ENCODE assay signal across 8 cellular contexts in genomic region chr19:43667524-43668405, GRCh38. TPM values are rescaled to one million over a fixed set of nuclear protein-coding genes. Genes with fewer than 3 reads are reported as not detected.
A peak's percentile ranks its signal among the peaks of the same experiment; 100 is the strongest.
DNase-seq lines count a peak whose midpoint lies in the region; ATAC-seq lines count a peak whose summit lies in the region.

No MANE protein-coding gene starts in this region.

- intact Hi-C loops in left cardiac atrium (cut with DNase I), result loop anchor here in 1 of 2 donors (5.0 kb wide), 1 partner anchor 135 kb away; the partner anchor contains the start of gene ZNF575

- no peak for DNase-seq in activated T-cell treated with anti-CD3 and anti-CD28 coated beads, Interleukin-2, amount 50 U/mL, for 24 hours
- DNase-seq in activated T-cell treated with anti-CD3 and anti-CD28 coated beads for 4 hours (no peak), left cardiac atrium (peak; percentile 45), renal cortical epithelial cell (ENCODE audit: low read depth) (peak; percentile 3), germinal center (ENCODE audit: low spot score) (no peak)
- no peak for DNase-seq in activated CD8-positive, alpha-beta T cell treated with anti-CD3 and anti-CD28 coated beads, Interleukin-2, amount 10 ng/mL, durations not matched to agents 7 days and 5 days
- DNase-seq in stimulated activated naive CD4-positive, alpha-beta T cell treated with Interleukin-2 at 50 U/mL for 16 hours (lab: John Stamatoyannopoulos, UW), result no peak

- CTCF ChIA-PET in activated CD8-positive, alpha-beta T cell treated with anti-CD3 and anti-CD28 coated beads, Interleukin-2, amount 10 ng/mL, durations not matched to agents 7 days and 5 days (lab: Charles Lee), result interaction anchor here (0.7 to 2.0 kb wide), 45 partner anchors 9 to 427 kb away, joined by 3 to 29 read pairs (median 5); partner anchors contain the start of genes IRGQ, KCNN4, SMG9 and ZNF283

- H3K4me1 Mint-ChIP-seq in activated T-cell treated with anti-CD3 and anti-CD28 coated beads, Interleukin-2, amount 50 U/mL, for 24 hours (ENCODE audit: low read depth), result peaks cover 49% of the 10 kb centered on the region
- peaks cover 52% of the 10 kb centered on the region for H3K4me1 Mint-ChIP-seq in activated CD8-positive, alpha-beta T cell treated with anti-CD3 and anti-CD28 coated beads, Interleukin-2, amount 10 ng/mL, durations not matched to agents 7 days and 5 days (ENCODE audit: low read depth)

- peak overlapping the region; percentile 80 for H3K4me3 Mint-ChIP-seq in activated T-cell treated with anti-CD3 and anti-CD28 coated beads, Interleukin-2, amount 50 U/mL, for 24 hours
- H3K4me3 Mint-ChIP-seq in activated CD8-positive, alpha-beta T cell treated with anti-CD3 and anti-CD28 coated beads, Interleukin-2, amount 10 ng/mL, durations not matched to agents 7 days and 5 days, result peak overlapping the region; percentile 76

- POLR2A ChIA-PET in activated CD8-positive, alpha-beta T cell treated with anti-CD3 and anti-CD28 coated beads, Interleukin-2, amount 10 ng/mL, durations not matched to agents 7 days and 5 days (lab: Charles Lee), result interaction anchor here (1.1 to 1.4 kb wide), 2 partner anchors 33 to 135 kb away, joined by 5 read pairs; partner anchors contain the start of gene ZNF575

- no peaks in the 10 kb centered on the region for H3K9me3 Mint-ChIP-seq in activated T-cell treated with anti-CD3 and anti-CD28 coated beads, Interleukin-2, amount 50 U/mL, for 24 hours
- no peaks in the 10 kb centered on the region for H3K9me3 Mint-ChIP-seq in activated CD8-positive, alpha-beta T cell treated with anti-CD3 and anti-CD28 coated beads, Interleukin-2, amount 10 ng/mL, durations not matched to agents 7 days and 5 days (ENCODE audit: insufficient read depth)

- no peaks in the 10 kb centered on the region for H3K27me3 Mint-ChIP-seq in activated T-cell treated with anti-CD3 and anti-CD28 coated beads, Interleukin-2, amount 50 U/mL, for 24 hours
- peaks cover 8% of the 10 kb centered on the region for H3K27me3 Mint-ChIP-seq in activated CD8-positive, alpha-beta T cell treated with anti-CD3 and anti-CD28 coated beads, Interleukin-2, amount 10 ng/mL, durations not matched to agents 7 days and 5 days (ENCODE audit: low read depth)

- H3K27ac Mint-ChIP-seq in activated T-cell treated with anti-CD3 and anti-CD28 coated beads, Interleukin-2, amount 50 U/mL, for 24 hours, result peak overlapping the region; percentile 86
- H3K27ac Mint-ChIP-seq in activated CD8-positive, alpha-beta T cell treated with anti-CD3 and anti-CD28 coated beads, Interleukin-2, amount 10 ng/mL, durations not matched to agents 7 days and 5 days, result peak overlapping the region; percentile 77

- ATAC-seq in activated CD8-positive, alpha-beta T cell treated with anti-CD3 and anti-CD28 coated beads, Interleukin-2, amount 10 ng/mL, durations not matched to agents 7 days and 5 days, result no peak
- no peak for ATAC-seq in left cardiac atrium
- no peak for ATAC-seq in HG02678 (IDR thresholded peaks at IDR 0.05; ENCODE audit: unreplicated experiment)

- peaks cover 11% of the 10 kb centered on the region for H3K36me3 Mint-ChIP-seq in activated T-cell treated with anti-CD3 and anti-CD28 coated beads, Interleukin-2, amount 50 U/mL, for 24 hours (ENCODE audit: low read depth)
- H3K36me3 Mint-ChIP-seq in activated CD8-positive, alpha-beta T cell treated with anti-CD3 and anti-CD28 coated beads, Interleukin-2, amount 10 ng/mL, durations not matched to agents 7 days and 5 days (ENCODE audit: low read depth), result peaks cover 34% of the 10 kb centered on the region

RNA-seq across cellular contexts. Expression of gene PLAUR, which starts 2.2 kb away (rescaled TPM):
- 10 to 100 TPM; 10.1 to 11.6 TPM for total RNA-seq in activated CD8-positive, alpha-beta T cell treated with anti-CD3 and anti-CD28 coated beads, Interleukin-2, amount 10 ng/mL, durations not matched to agents 7 days and 5 days
- total RNA-seq in left cardiac atrium (10 to 100 TPM in 1 of 2 donors, 1 to 10 TPM in 1; 8.9 to 19.2 TPM), renal cortical epithelial cell (21.0 and 180 TPM in 2 replicates)

RNA-seq across cellular contexts. Expression of gene CADM4, which starts 28.1 kb away (rescaled TPM):
- under 1 TPM; 0.10 to 0.40 TPM for total RNA-seq in activated CD8-positive, alpha-beta T cell treated with anti-CD3 and anti-CD28 coated beads, Interleukin-2, amount 10 ng/mL, durations not matched to agents 7 days and 5 days
- 10 to 100 TPM; 10.1 to 13.7 TPM for total RNA-seq in left cardiac atrium
- total RNA-seq in renal cortical epithelial cell, result 6.6 and 36.4 TPM in 2 replicates

RNA-seq across cellular contexts. Expression of gene IRGC, which starts 48.1 kb away (rescaled TPM):
- total RNA-seq in activated CD8-positive, alpha-beta T cell treated with anti-CD3 and anti-CD28 coated beads, Interleukin-2, amount 10 ng/mL, durations not matched to agents 7 days and 5 days, result not detected
- total RNA-seq in left cardiac atrium, result not detected
- not detected in 2 replicates for total RNA-seq in renal cortical epithelial cell

RNA-seq across cellular contexts. Expression of gene ZNF428, which starts 48.3 kb away (rescaled TPM):
- total RNA-seq in activated CD8-positive, alpha-beta T cell treated with anti-CD3 and anti-CD28 coated beads, Interleukin-2, amount 10 ng/mL, durations not matched to agents 7 days and 5 days, result 10 to 100 TPM; 29.9 to 31.5 TPM
- 10 to 100 TPM; 34.2 to 38.7 TPM for total RNA-seq in left cardiac atrium
- total RNA-seq in renal cortical epithelial cell, result 30.1 and 34.6 TPM in 2 replicates

RNA-seq across cellular contexts. Expression of gene SRRM5, which starts 55.9 kb away (rescaled TPM):
- under 1 TPM; 0.71 to 0.73 TPM for total RNA-seq in activated CD8-positive, alpha-beta T cell treated with anti-CD3 and anti-CD28 coated beads, Interleukin-2, amount 10 ng/mL, durations not matched to agents 7 days and 5 days
- total RNA-seq in left cardiac atrium, result under 1 TPM; 0.10 to 0.18 TPM
- total RNA-seq in renal cortical epithelial cell, result 0.05 TPM in 1 of 2 replicates, not detected in the other

Comparison
In these comparisons a context has a peak if more than half of its experiments do, and no peak if none do; other contexts are left out.
1. DNase-seq: peak in left cardiac atrium (single experiment) and renal cortical epithelial cell (single experiment); none in activated T-cell treated with anti-CD3 and anti-CD28 coated beads, Interleukin-2, amount 50 U/mL, for 24 hours (single experiment), activated T-cell treated with anti-CD3 and anti-CD28 coated beads for 4 hours (single experiment), activated CD8-positive, alpha-beta T cell treated with anti-CD3 and anti-CD28 coated beads, Interleukin-2, amount 10 ng/mL, durations not matched to agents 7 days and 5 days (single experiment), stimulated activated naive CD4-positive, alpha-beta T cell treated with Interleukin-2 at 50 U/mL for 16 hours (single experiment) and germinal center (single experiment).